12 cellular contexts compared by ENCODE assay signal in genomic region chr22:38110008-38110862, GRCh38. TPM values are rescaled to one million over a fixed set of nuclear protein-coding genes. Genes with fewer than 3 reads are reported as not detected.
DNase-seq lines count a peak whose midpoint lies in the region; ATAC-seq, FAIRE-seq and TF ChIP-seq lines count a peak whose summit lies in the region.
"Had no signal": no experiment of that assay in that cellular context is flagged by ENCODE, and none has a peak within 500 bp of the region (broad histone marks: within the 10 kb centered on the region; RNA-seq: fewer than 3 reads in every experiment).

Gene BAIAP2L2, minus strand, starts transcription at chr22:38110684. Its CDS starts 159 bp downstream, at chr22:38110525.

- no peaks in the 10 kb centered on the region for H3K9me3 Mint-ChIP-seq in activated CD4-positive, alpha-beta memory T cell treated with anti-CD3 and anti-CD28 coated beads, Interleukin-2, amount 10 ng/mL, durations not matched to agents 7 days and 5 days
- H3K9me3 Mint-ChIP-seq in activated CD4-positive, alpha-beta memory T cell treated with anti-CD3 and anti-CD28 coated beads for 36 hours, result no peaks in the 10 kb centered on the region
- H3K9me3 Mint-ChIP-seq in T-cell, result no peaks in the 10 kb centered on the region
- H3K9me3 Mint-ChIP-seq in stimulated activated memory B cell treated with anti-CD40 and anti-IgM and Interleukin-4, amounts not matched to agents 10 μg/mL and 1 μg/mL and 100 μg/mL, for 72 hours, result peaks cover 3% of the 10 kb centered on the region
- H3K9me3 Mint-ChIP-seq: nephron had no signal

- H3K9me3 ChIP-seq in keratinocyte (ENCODE audit: control insufficient read depth, low read depth, low read length), result no peaks in the 10 kb centered on the region

- no peak for TF ChIP-seq CTCF in keratinocyte (optimal IDR thresholded peaks at IDR 0.05 in 1 of 3, IDR thresholded peaks at IDR 0.05 in 1 of 3, conservative IDR thresholded peaks at IDR 0.05 in 1 of 3; ENCODE audit: extremely low read depth in 1 of 3, insufficient read depth in 2 of 3, low read length in 3 of 3)

- POLR2A ChIA-PET in activated CD4-positive, alpha-beta memory T cell treated with anti-CD3 and anti-CD28 coated beads, Interleukin-2, amount 10 ng/mL, durations not matched to agents 7 days and 5 days (lab: Charles Lee), result no interaction called here
- POLR2A ChIA-PET in activated CD4-positive, alpha-beta memory T cell treated with anti-CD3 and anti-CD28 coated beads for 36 hours (lab: Charles Lee), result no interaction called here
- POLR2A ChIA-PET in T-cell (lab: Charles Lee), result no interaction called here

- H3K4me1 ChIP-seq in keratinocyte (ENCODE audit: control insufficient read depth, extremely low read depth, insufficient read depth, low read length), result peaks cover 30% of the 10 kb centered on the region

- H3K4me2 ChIP-seq in keratinocyte (ENCODE audit: control insufficient read depth, extremely low read depth, insufficient read depth, low read depth, low read length), result peak within 1 kb of the TSS; percentile 51

- no peak for DNase-seq in activated CD4-positive, alpha-beta memory T cell treated with anti-CD3 and anti-CD28 coated beads, Interleukin-2, amount 10 ng/mL, durations not matched to agents 7 days and 5 days
- no peak for DNase-seq in activated CD4-positive, alpha-beta memory T cell treated with anti-CD3 and anti-CD28 coated beads for 36 hours
- DNase-seq in T-cell (no peak), keratinocyte (ENCODE audit: low read depth, low spot score) (no peak), NCI-H2227 (lab: John Stamatoyannopoulos, UW; ENCODE audit: unreplicated experiment) (no peak)
- DNase-seq: activated naive CD4-positive, alpha-beta T cell; NCI-H1048 had no signal

- H3K27ac Mint-ChIP-seq in activated CD4-positive, alpha-beta memory T cell treated with anti-CD3 and anti-CD28 coated beads, Interleukin-2, amount 10 ng/mL, durations not matched to agents 7 days and 5 days, result peak within 1 kb of the TSS; percentile 58
- H3K27ac Mint-ChIP-seq in activated CD4-positive, alpha-beta memory T cell treated with anti-CD3 and anti-CD28 coated beads for 36 hours, result no peak within 1 kb of the TSS
- H3K27ac Mint-ChIP-seq in T-cell, result peak within 1 kb of the TSS; percentile 64 to 71
- peak within 1 kb of the TSS; percentile 55 for H3K27ac Mint-ChIP-seq in stimulated activated memory B cell treated with anti-CD40 and anti-IgM and Interleukin-4, amounts not matched to agents 10 μg/mL and 1 μg/mL and 100 μg/mL, for 72 hours

- ATAC-seq in T-cell (replicated peaks in 1 of 4) (no peak), HG03159 (IDR thresholded peaks at IDR 0.05; ENCODE audit: unreplicated experiment) (no peak), GM19395 (IDR thresholded peaks at IDR 0.05; ENCODE audit: unreplicated experiment) (no peak)
- ATAC-seq in stimulated activated memory B cell treated with anti-CD40 and anti-IgM and Interleukin-4, amounts not matched to agents 10 μg/mL and 1 μg/mL and 100 μg/mL, for 72 hours, result no peak

- H3K27me3 ChIP-seq in keratinocyte (ENCODE audit: control insufficient read depth, extremely low read depth, insufficient read depth, low read length), result no peaks in the 10 kb centered on the region
- H3K27me3 ChIP-seq: dorsolateral prefrontal cortex had no signal

- no peaks in the 10 kb centered on the region for H4K20me1 ChIP-seq in keratinocyte (ENCODE audit: control insufficient read depth, extremely low read depth, insufficient read depth, low read length)

- no peaks in the 10 kb centered on the region for H3K27me3 Mint-ChIP-seq in activated CD4-positive, alpha-beta memory T cell treated with anti-CD3 and anti-CD28 coated beads, Interleukin-2, amount 10 ng/mL, durations not matched to agents 7 days and 5 days
- H3K27me3 Mint-ChIP-seq in activated CD4-positive, alpha-beta memory T cell treated with anti-CD3 and anti-CD28 coated beads for 36 hours, result no peaks in the 10 kb centered on the region
- no peaks in the 10 kb centered on the region for H3K27me3 Mint-ChIP-seq in T-cell
- H3K27me3 Mint-ChIP-seq in stimulated activated memory B cell treated with anti-CD40 and anti-IgM and Interleukin-4, amounts not matched to agents 10 μg/mL and 1 μg/mL and 100 μg/mL, for 72 hours, result no peaks in the 10 kb centered on the region

- peak within 1 kb of the TSS; percentile 52 for H3K9ac ChIP-seq in keratinocyte (ENCODE audit: control insufficient read depth, extremely low read depth, insufficient read depth, low read length)

- CTCF ChIA-PET in activated CD4-positive, alpha-beta memory T cell treated with anti-CD3 and anti-CD28 coated beads, Interleukin-2, amount 10 ng/mL, durations not matched to agents 7 days and 5 days (lab: Charles Lee), result no interaction called here
- CTCF ChIA-PET in activated CD4-positive, alpha-beta memory T cell treated with anti-CD3 and anti-CD28 coated beads for 36 hours (lab: Charles Lee), result interaction anchor here (0.6 kb wide), 1 partner anchor 125 kb away, joined by 3 read pairs; no protein-coding TSS in a partner anchor
- CTCF ChIA-PET in T-cell (lab: Charles Lee), result no interaction called here

- peak; percentile 66 for FAIRE-seq in keratinocyte (lab: Jason Lieb, UNC)

- H3K36me3 Mint-ChIP-seq in activated CD4-positive, alpha-beta memory T cell treated with anti-CD3 and anti-CD28 coated beads, Interleukin-2, amount 10 ng/mL, durations not matched to agents 7 days and 5 days (ENCODE audit: low read depth), result peaks cover 5% of the 10 kb centered on the region
- H3K36me3 Mint-ChIP-seq in activated CD4-positive, alpha-beta memory T cell treated with anti-CD3 and anti-CD28 coated beads for 36 hours, result peaks cover 2% of the 10 kb centered on the region
- H3K36me3 Mint-ChIP-seq in T-cell, result peaks cover 10% of the 10 kb centered on the region
- peaks cover 34% of the 10 kb centered on the region for H3K36me3 Mint-ChIP-seq in stimulated activated memory B cell treated with anti-CD40 and anti-IgM and Interleukin-4, amounts not matched to agents 10 μg/mL and 1 μg/mL and 100 μg/mL, for 72 hours

- H3K79me2 ChIP-seq in keratinocyte (ENCODE audit: control insufficient read depth, insufficient read depth, low read length), result no peaks in the 10 kb centered on the region

- intact Hi-C loops in activated CD4-positive, alpha-beta memory T cell treated with anti-CD3 and anti-CD28 coated beads for 36 hours (cut with micrococcal nuclease), result no loop called here

- H3K27ac ChIP-seq in keratinocyte (ENCODE audit: control insufficient read depth, insufficient read depth, low read length), result no peak within 1 kb of the TSS

- dilution Hi-C loops in keratinocyte (cut with MboI; ENCODE audit: extremely low pct_ligation_motif_present, low sequenced_read_pairs), result no loop called here

- peak within 1 kb of the TSS in 1 of 3 experiments; percentile 27 for H3K4me3 ChIP-seq in keratinocyte (ENCODE audit: control insufficient read depth in 2 of 3, extremely low read depth in 1 of 3, insufficient read depth in 2 of 3, low read depth in 1 of 3, low read length in 3 of 3)
- H3K4me3 ChIP-seq: dorsolateral prefrontal cortex had no signal

- peaks cover 11% of the 10 kb centered on the region for H3K4me1 Mint-ChIP-seq in activated CD4-positive, alpha-beta memory T cell treated with anti-CD3 and anti-CD28 coated beads, Interleukin-2, amount 10 ng/mL, durations not matched to agents 7 days and 5 days
- peaks cover 3% of the 10 kb centered on the region for H3K4me1 Mint-ChIP-seq in activated CD4-positive, alpha-beta memory T cell treated with anti-CD3 and anti-CD28 coated beads for 36 hours (ENCODE audit: low read depth)
- peaks cover 5 to 8% (median 6%) of the 10 kb centered on the region in 3 donors for H3K4me1 Mint-ChIP-seq in T-cell
- peaks cover 11% of the 10 kb centered on the region for H3K4me1 Mint-ChIP-seq in stimulated activated memory B cell treated with anti-CD40 and anti-IgM and Interleukin-4, amounts not matched to agents 10 μg/mL and 1 μg/mL and 100 μg/mL, for 72 hours

- peak within 1 kb of the TSS; percentile 58 for H2AFZ ChIP-seq in keratinocyte (ENCODE audit: control insufficient read depth, low read length)

- H3K36me3 ChIP-seq in keratinocyte (ENCODE audit: control insufficient read depth in 2 of 2, extremely low read depth in 1 of 2, insufficient read depth in 2 of 2, low read length in 2 of 2), result peaks cover 0 to 3% of the 10 kb centered on the region in 2 experiments

- no peaks in the 10 kb centered on the region for H3K9me1 ChIP-seq in keratinocyte (ENCODE audit: control insufficient read depth, extremely low read depth, insufficient read depth, low read length)

- H3K4me3 Mint-ChIP-seq in activated CD4-positive, alpha-beta memory T cell treated with anti-CD3 and anti-CD28 coated beads, Interleukin-2, amount 10 ng/mL, durations not matched to agents 7 days and 5 days, result no peak within 1 kb of the TSS
- H3K4me3 Mint-ChIP-seq in activated CD4-positive, alpha-beta memory T cell treated with anti-CD3 and anti-CD28 coated beads for 36 hours, result no peak within 1 kb of the TSS
- H3K4me3 Mint-ChIP-seq in T-cell, result no peak within 1 kb of the TSS
- H3K4me3 Mint-ChIP-seq in stimulated activated memory B cell treated with anti-CD40 and anti-IgM and Interleukin-4, amounts not matched to agents 10 μg/mL and 1 μg/mL and 100 μg/mL, for 72 hours, result peak within 1 kb of the TSS; percentile 34

RNA-seq across cellular contexts. Expression of gene BAIAP2L2, which starts in this region (rescaled TPM):
- total RNA-seq in activated CD4-positive, alpha-beta memory T cell treated with anti-CD3 and anti-CD28 coated beads, Interleukin-2, amount 10 ng/mL, durations not matched to agents 7 days and 5 days, result under 1 TPM; 0.55 to 0.63 TPM
- total RNA-seq in activated CD4-positive, alpha-beta memory T cell treated with anti-CD3 and anti-CD28 coated beads for 36 hours, result 1 to 10 TPM in 1 of 2 experiments, under 1 TPM in 1; 0.93 to 1.6 TPM
- total RNA-seq in T-cell, result 1 to 10 TPM; 1.3 to 4.4 (median 3.2) TPM
- polyA plus RNA-seq in keratinocyte, result 2.3 to 4.8 TPM (median 3.2 TPM) in 3 replicates
- 2.0 TPM for polyA plus RNA-seq in keratinocyte (2011; ENCODE audit: low read depth)
- 2.5 and 7.8 TPM in 2 replicates for polyA plus RNA-seq in keratinocyte (2011; cell fraction: cytosol; rRNA removed)
- 2.3 and 3.2 TPM in 2 replicates for polyA plus RNA-seq in keratinocyte (2011; cell fraction: nucleus; rRNA removed)
- 3.1 and 4.9 TPM in 2 replicates for polyA plus RNA-seq in keratinocyte (2012; ENCODE audit: low replicate concordance)
- 1.5 to 2.7 TPM (median 2.0 TPM) in 3 replicates for polyA minus RNA-seq in keratinocyte
- 9.8 TPM for polyA minus RNA-seq in keratinocyte (2011; cell fraction: cytosol; rRNA and poly(A)+ RNA removed)
- 2.2 TPM in 1 of 2 replicates, not detected in the other for polyA minus RNA-seq in keratinocyte (2011; cell fraction: nucleus; rRNA and poly(A)+ RNA removed)
